ENCODE assay signal across 23 cellular contexts in the genomic region with DNA sequence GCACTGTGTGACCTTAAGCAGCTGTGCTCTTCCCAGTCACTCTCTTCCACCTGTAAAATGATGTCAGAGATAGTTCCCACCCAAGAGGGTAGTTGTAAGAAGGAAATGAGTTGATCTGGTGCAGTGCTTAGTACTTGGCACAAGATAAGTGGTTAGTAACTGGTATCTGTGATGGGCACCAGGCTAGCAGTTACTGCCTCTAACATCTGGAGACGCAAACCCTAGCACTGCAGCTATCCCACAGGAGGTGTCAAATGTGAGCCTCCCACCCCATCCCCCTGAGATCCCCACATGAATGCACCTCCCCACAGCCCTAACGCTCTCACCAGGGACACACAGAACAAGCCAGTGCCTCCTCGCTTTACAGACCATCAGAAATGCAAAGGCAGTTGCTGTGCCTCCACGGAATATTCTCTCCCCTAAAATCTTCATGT.
DNase-seq lines count a peak whose midpoint lies in the region; ATAC-seq, FAIRE-seq and TF ChIP-seq lines count a peak whose summit lies in the region.
"Had no signal": no experiment of that assay in that cellular context is flagged by ENCODE, and none has a peak within 500 bp of the region (broad histone marks: within the 10 kb centered on the region; RNA-seq: fewer than 3 reads in every experiment).

No MANE protein-coding gene starts in this region.

- H4K91ac ChIP-seq in neuronal stem cell (ENCODE audit: low read depth, low read length, poor library complexity): no peak overlapping the region

- H3K27ac ChIP-seq in HUES48 (ENCODE audit: low read depth, low read length) (peak overlapping the region; percentile 83), astrocyte (ENCODE audit: low read depth, low read length) (no peak overlapping the region), neuronal stem cell (replicated peaks; ENCODE audit: low read length) (peak overlapping the region; percentile 1)
- H3K27ac ChIP-seq: cardiac muscle cell, prostate gland had no signal

- H3K4me1 ChIP-seq in HUES48 (ENCODE audit: control insufficient read depth, insufficient read depth, low read length) (peaks cover 30% of the 10 kb centered on the region), astrocyte (ENCODE audit: insufficient read depth, low read length) (peaks cover 13% of the 10 kb centered on the region), neuronal stem cell (ENCODE audit: control insufficient read depth in 2 of 2, insufficient read depth in 1 of 2, low read depth in 1 of 2, low read length in 2 of 2) (peaks cover 0 to 12% of the 10 kb centered on the region in 2 donors)
- H3K4me1 ChIP-seq: prostate gland had no signal

- ATAC-seq in omental fat pad (ENCODE audit: low FRiP score): no peak
- ATAC-seq: activated CD4-positive, alpha-beta T cell treated with anti-CD3 and anti-CD28 coated beads for 36 hours; activated CD8-positive, alpha-beta memory T cell treated with anti-CD3 and anti-CD28 coated beads, Interleukin-2, amount 10 ng/mL, durations not matched to agents 7 days and 5 days; activated naive CD8-positive, alpha-beta T cell treated with anti-CD3 and anti-CD28 coated beads, Interleukin-2, amount 50 U/mL, for 24 hours; esophagus mucosa had no signal

- FAIRE-seq in astrocyte (lab: Jason Lieb, UNC): no peak

- WGBS in neuronal stem cell (ENCODE audit: extremely low coverage in 2 of 2, insufficient read length in 2 of 2, insufficient replicate concordance in 1 of 2), 2 donors: no CpG with 5 or more reads among the region's 4 CpGs

- H4K8ac ChIP-seq in neuronal stem cell (ENCODE audit: low read depth, low read length): no peak overlapping the region

- H2BK12ac ChIP-seq in neuronal stem cell (ENCODE audit: low read length): no peak overlapping the region

- H3K9ac ChIP-seq in HUES48 (ENCODE audit: low read depth, low read length): no peak overlapping the region; the same call in 1 of the 2 replicates
- no peak overlapping the region for H3K9ac ChIP-seq in astrocyte (ENCODE audit: low read length)
- H3K9ac ChIP-seq in neuronal stem cell (ENCODE audit: low read depth, low read length, poor library complexity): no peak overlapping the region

- intact Hi-C loops in activated T-helper 2 cell treated with anti-CD3 and anti-CD28 coated beads, Interferon-gamma antibody, Interleukin-2, Interleukin-4, amounts not matched to agents 10 μg/mL and 5 μg/mL and 100 μg/mL, durations not matched to agents 14 hours and 24 hours and 36 hours (cut with micrococcal nuclease): no loop called here

- H3K4me3 Mint-ChIP-seq in astrocyte (ENCODE audit: unreplicated experiment): peak overlapping the region; percentile 29
- H3K4me3 Mint-ChIP-seq in activated T-helper 2 cell treated with anti-CD3 and anti-CD28 coated beads, Interferon-gamma antibody, Interleukin-2, Interleukin-4, amounts not matched to agents 10 μg/mL and 5 μg/mL and 100 μg/mL, durations not matched to agents 14 hours and 24 hours and 36 hours (ENCODE audit: low read depth): no peak overlapping the region
- H3K4me3 Mint-ChIP-seq: activated CD4-positive, alpha-beta T cell treated with anti-CD3 and anti-CD28 coated beads for 36 hours; activated CD8-positive, alpha-beta memory T cell treated with anti-CD3 and anti-CD28 coated beads, Interleukin-2, amount 10 ng/mL, durations not matched to agents 7 days and 5 days; activated naive CD8-positive, alpha-beta T cell treated with anti-CD3 and anti-CD28 coated beads, Interleukin-2, amount 50 U/mL, for 24 hours; natural killer cell treated with Interleukin-12 subunit alpha and Interleukin-12 subunit beta and Interleukin-15 and Interleukin-18, amount 100 ng/mL, for 72 hours had no signal

- H3K9me3 Mint-ChIP-seq in astrocyte (ENCODE audit: unreplicated experiment): no peaks in the 10 kb centered on the region
- no peaks in the 10 kb centered on the region for H3K9me3 Mint-ChIP-seq in activated T-helper 2 cell treated with anti-CD3 and anti-CD28 coated beads, Interferon-gamma antibody, Interleukin-2, Interleukin-4, amounts not matched to agents 10 μg/mL and 5 μg/mL and 100 μg/mL, durations not matched to agents 14 hours and 24 hours and 36 hours
- H3K9me3 Mint-ChIP-seq: activated naive CD8-positive, alpha-beta T cell treated with anti-CD3 and anti-CD28 coated beads, Interleukin-2, amount 50 U/mL, for 24 hours; natural killer cell treated with Interleukin-12 subunit alpha and Interleukin-12 subunit beta and Interleukin-15 and Interleukin-18, amount 100 ng/mL, for 72 hours had no signal

- H3K27me3 Mint-ChIP-seq in astrocyte (ENCODE audit: low read depth, unreplicated experiment): no peaks in the 10 kb centered on the region
- H3K27me3 Mint-ChIP-seq in activated T-helper 2 cell treated with anti-CD3 and anti-CD28 coated beads, Interferon-gamma antibody, Interleukin-2, Interleukin-4, amounts not matched to agents 10 μg/mL and 5 μg/mL and 100 μg/mL, durations not matched to agents 14 hours and 24 hours and 36 hours (ENCODE audit: low read depth): peaks cover 9% of the 10 kb centered on the region

- H2BK120ac ChIP-seq in neuronal stem cell (ENCODE audit: low read depth, low read length): no peak overlapping the region

- H3K4me3 ChIP-seq in HUES48 (ENCODE audit: low read depth, low read length) (no peak overlapping the region), astrocyte (ENCODE audit: insufficient read depth, low read depth, low read length) (no peak overlapping the region), neuronal stem cell (ENCODE audit: low read length in 2 of 2) (no peak overlapping the region)
- H3K4me3 ChIP-seq: cardiac muscle cell, lung, prostate gland had no signal

- no peak overlapping the region for H2BK5ac ChIP-seq in neuronal stem cell (ENCODE audit: low read length)

- no peak overlapping the region for H3K23ac ChIP-seq in neuronal stem cell (ENCODE audit: low read depth, low read length, poor library complexity)

- no peaks in the 10 kb centered on the region for H3K79me1 ChIP-seq in neuronal stem cell (ENCODE audit: low read depth, low read length)

- H2AFZ ChIP-seq in astrocyte (ENCODE audit: low read depth, low read length) (no peak overlapping the region), neuronal stem cell (ENCODE audit: low read length) (no peak overlapping the region)

- peak; percentile 75 for DNase-seq in A172 (ENCODE audit: low spot score)
- no peak for DNase-seq in astrocyte (ENCODE audit: low read depth)
- DNase-seq in neuronal stem cell (ENCODE audit: low spot score): no peak
- no peak for DNase-seq in activated T-helper 2 cell treated with anti-CD3 and anti-CD28 coated beads, Interferon-gamma antibody, Interleukin-2, Interleukin-4, amounts not matched to agents 10 μg/mL and 5 μg/mL and 100 μg/mL, durations not matched to agents 14 hours and 24 hours and 36 hours (ENCODE audit: low spot score)
- no peak for DNase-seq in DMS153 treated with DMSO at 0.1 percent for 48 hours (lab: John Stamatoyannopoulos, UW; ENCODE audit: unreplicated experiment)
- no peak for DNase-seq in NCI-H526 (lab: John Stamatoyannopoulos, UW)
- no peak for DNase-seq in omental fat pad (ENCODE audit: low spot score)
- DNase-seq: 8988T; activated CD4-positive, alpha-beta T cell treated with anti-CD3 and anti-CD28 coated beads for 36 hours; activated CD8-positive, alpha-beta memory T cell treated with anti-CD3 and anti-CD28 coated beads, Interleukin-2, amount 10 ng/mL, durations not matched to agents 7 days and 5 days; activated naive CD8-positive, alpha-beta T cell treated with anti-CD3 and anti-CD28 coated beads, Interleukin-2, amount 50 U/mL, for 24 hours; C1 segment of cervical spinal cord; glutamatergic neuron; NCI-H1436 treated with DMSO at 0.1 percent for 48 hours; NCI-H2171 treated with DMSO at 0.1 percent for 48 hours; NCI-H774; stimulated activated CD4-positive, alpha-beta T cell treated with anti-CD3 and anti-CD28 coated beads, Interleukin-4, amount 100 ng/mL, for 4 hours had no signal

- no peak overlapping the region for H3K4ac ChIP-seq in neuronal stem cell (ENCODE audit: low read length)

- no peak overlapping the region for H3K18ac ChIP-seq in neuronal stem cell (ENCODE audit: low read length)

- peaks cover 21% of the 10 kb centered on the region for H4K20me1 ChIP-seq in astrocyte (ENCODE audit: insufficient read depth, low read length)

- H3K36me3 Mint-ChIP-seq in astrocyte (ENCODE audit: low read depth, unreplicated experiment): peaks cover 2% of the 10 kb centered on the region
- H3K36me3 Mint-ChIP-seq in activated T-helper 2 cell treated with anti-CD3 and anti-CD28 coated beads, Interferon-gamma antibody, Interleukin-2, Interleukin-4, amounts not matched to agents 10 μg/mL and 5 μg/mL and 100 μg/mL, durations not matched to agents 14 hours and 24 hours and 36 hours (ENCODE audit: low read depth): no peaks in the 10 kb centered on the region
- H3K36me3 Mint-ChIP-seq: activated CD8-positive, alpha-beta memory T cell treated with anti-CD3 and anti-CD28 coated beads, Interleukin-2, amount 10 ng/mL, durations not matched to agents 7 days and 5 days; natural killer cell treated with Interleukin-12 subunit alpha and Interleukin-12 subunit beta and Interleukin-15 and Interleukin-18, amount 100 ng/mL, for 72 hours had no signal

- H2AK5ac ChIP-seq in neuronal stem cell (ENCODE audit: low read depth, low read length): no peak overlapping the region

- H3K36me3 ChIP-seq in HUES48 (ENCODE audit: control insufficient read depth, insufficient read depth, low read length) (no peaks in the 10 kb centered on the region), astrocyte (ENCODE audit: insufficient read depth, low read length) (no peaks in the 10 kb centered on the region), neuronal stem cell (replicated peaks in 1 of 2; ENCODE audit: control insufficient read depth in 2 of 2, insufficient read depth in 2 of 2, low read length in 2 of 2) (no peaks in the 10 kb centered on the region)
- H3K36me3 ChIP-seq: cardiac muscle cell, prostate gland had no signal

- H3K79me2 ChIP-seq in astrocyte (ENCODE audit: insufficient read depth, low read length): peaks cover 26% of the 10 kb centered on the region

- no peak overlapping the region for H3K14ac ChIP-seq in neuronal stem cell (ENCODE audit: low read length)

- H3K9me3 ChIP-seq in HUES48 (ENCODE audit: control insufficient read depth, insufficient read depth, low read length) (no peaks in the 10 kb centered on the region), astrocyte (ENCODE audit: insufficient read depth, low read depth, low read length) (no peaks in the 10 kb centered on the region), neuronal stem cell (replicated peaks in 1 of 2; ENCODE audit: control insufficient read depth in 2 of 2, insufficient read depth in 1 of 2, low read depth in 1 of 2, low read length in 2 of 2) (no peaks in the 10 kb centered on the region)
- H3K9me3 ChIP-seq: prostate gland had no signal

- peak overlapping the region; percentile 82 for H3K27ac Mint-ChIP-seq in astrocyte (ENCODE audit: unreplicated experiment)
- H3K27ac Mint-ChIP-seq in activated T-helper 2 cell treated with anti-CD3 and anti-CD28 coated beads, Interferon-gamma antibody, Interleukin-2, Interleukin-4, amounts not matched to agents 10 μg/mL and 5 μg/mL and 100 μg/mL, durations not matched to agents 14 hours and 24 hours and 36 hours: no peak overlapping the region
- H3K27ac Mint-ChIP-seq: activated CD4-positive, alpha-beta T cell treated with anti-CD3 and anti-CD28 coated beads for 36 hours; activated CD8-positive, alpha-beta memory T cell treated with anti-CD3 and anti-CD28 coated beads, Interleukin-2, amount 10 ng/mL, durations not matched to agents 7 days and 5 days; activated naive CD8-positive, alpha-beta T cell treated with anti-CD3 and anti-CD28 coated beads, Interleukin-2, amount 50 U/mL, for 24 hours; natural killer cell treated with Interleukin-12 subunit alpha and Interleukin-12 subunit beta and Interleukin-15 and Interleukin-18, amount 100 ng/mL, for 72 hours had no signal

- TF ChIP-seq CTCF in astrocyte (IDR thresholded peaks at IDR 0.05; ENCODE audit: insufficient read depth, low read depth, low read length) (no peak), omental fat pad (IDR thresholded peaks at IDR 0.05) (no peak)

- H3K4me1 Mint-ChIP-seq in astrocyte (ENCODE audit: low read depth, unreplicated experiment): peaks cover 23% of the 10 kb centered on the region
- no peaks in the 10 kb centered on the region for H3K4me1 Mint-ChIP-seq in activated T-helper 2 cell treated with anti-CD3 and anti-CD28 coated beads, Interferon-gamma antibody, Interleukin-2, Interleukin-4, amounts not matched to agents 10 μg/mL and 5 μg/mL and 100 μg/mL, durations not matched to agents 14 hours and 24 hours and 36 hours (ENCODE audit: low read depth)
- H3K4me1 Mint-ChIP-seq: activated CD4-positive, alpha-beta T cell treated with anti-CD3 and anti-CD28 coated beads for 36 hours; activated CD8-positive, alpha-beta memory T cell treated with anti-CD3 and anti-CD28 coated beads, Interleukin-2, amount 10 ng/mL, durations not matched to agents 7 days and 5 days; activated naive CD8-positive, alpha-beta T cell treated with anti-CD3 and anti-CD28 coated beads, Interleukin-2, amount 50 U/mL, for 24 hours had no signal

- no peak overlapping the region for H2BK15ac ChIP-seq in neuronal stem cell (ENCODE audit: low read length)

- no peaks in the 10 kb centered on the region for H3K27me3 ChIP-seq in HUES48 (ENCODE audit: control insufficient read depth, insufficient read depth, low read length)
- no peaks in the 10 kb centered on the region for H3K27me3 ChIP-seq in astrocyte (ENCODE audit: insufficient read depth, low read length)
- H3K27me3 ChIP-seq in neuronal stem cell (ENCODE audit: control insufficient read depth in 3 of 3, insufficient read depth in 3 of 3, low read depth in 1 of 3, low read length in 3 of 3): peaks cover 0 to 14% (median 0%) of the 10 kb centered on the region in 3 experiments
- H3K27me3 ChIP-seq: cardiac muscle cell had no signal

- H3K4me2 ChIP-seq in astrocyte (ENCODE audit: low read length): no peak overlapping the region
- H3K4me2 ChIP-seq in neuronal stem cell (ENCODE audit: insufficient read depth, low read length, poor library complexity, severe bottlenecking): no peak overlapping the region
